In the genomic region with DNA sequence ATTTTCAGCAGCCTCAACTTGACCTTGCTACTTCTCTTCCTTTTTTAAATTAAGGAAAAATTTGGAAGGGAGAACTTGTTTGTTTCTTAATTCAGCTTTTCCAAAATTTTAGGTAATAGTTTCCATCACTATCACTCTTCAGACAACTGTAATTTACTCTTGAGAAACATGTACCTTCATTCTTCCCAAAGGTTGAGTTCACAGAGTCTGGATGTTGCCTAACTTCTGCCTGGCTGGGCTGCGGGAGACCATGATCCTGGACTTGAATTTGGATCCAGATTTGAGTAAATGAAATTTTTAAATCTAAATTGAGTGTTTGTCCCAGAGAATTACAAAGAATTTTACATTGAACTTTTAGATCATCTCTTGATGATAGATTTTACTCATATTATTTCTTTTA, we compare ENCODE assay signal across 9 cellular contexts.
"Had no signal": no experiment of that assay in that cellular context is flagged by ENCODE, and none has a peak within 500 bp of the region (broad histone marks: within the 10 kb centered on the region; RNA-seq: fewer than 3 reads in every experiment).

No MANE protein-coding gene starts in this region.

- DNase-seq: GM23248, GOT3, H7, H9, HCEC 1CT, HFFc6 had no signal

- ATAC-seq: GM23338, HCT116 had no signal

- H3K4me3 Mint-ChIP-seq: GM23338, H9, HFFc6 had no signal

- H3K9me3 ChIP-seq: HAP-1 had no signal

- H3K27ac Mint-ChIP-seq: HFFc6 had no signal

- H3K9me3 Mint-ChIP-seq: HFFc6 had no signal

- H3K27ac ChIP-seq: GM23248 had no signal
